9 cellular contexts compared by ENCODE assay signal in genomic region chr5:37722236-37723146, GRCh38.
DNase-seq lines count a peak whose midpoint lies in the region; ATAC-seq and TF ChIP-seq lines count a peak whose summit lies in the region.
"Had no signal": no experiment of that assay in that cellular context is flagged by ENCODE, and none has a peak within 500 bp of the region (broad histone marks: within the 10 kb centered on the region; RNA-seq: fewer than 3 reads in every experiment).

No MANE protein-coding gene starts in this region.

- intact Hi-C loops in vagina (cut with DNase I), result no loop called here

- H3K36me3 Mint-ChIP-seq in T-helper 17 cell (ENCODE audit: low read depth), result peaks cover 10% of the 10 kb centered on the region

- peaks cover 27 to 97% (median 82%) of the 10 kb centered on the region in 10 experiments for H3K4me1 ChIP-seq in BLaER1 treated with 17β-estradiol and CSF1 and Interleukin-3, amounts not matched to agents 10 nM and 100 nM
- H3K4me1 ChIP-seq in vagina, result peaks cover 6% of the 10 kb centered on the region

- peaks cover 21% of the 10 kb centered on the region for H3K4me1 Mint-ChIP-seq in T-helper 17 cell

- no peaks in the 10 kb centered on the region; a peak in 1 of 22 replicates for H3K9me3 ChIP-seq in BLaER1 treated with 17β-estradiol and CSF1 and Interleukin-3, amounts not matched to agents 10 nM and 100 nM (replicated peaks in 1 of 11)
- H3K9me3 ChIP-seq in T-helper 17 cell (ENCODE audit: control insufficient read depth, low read length, poor library complexity, severe bottlenecking) (no peaks in the 10 kb centered on the region), vagina (no peaks in the 10 kb centered on the region)

- no peak overlapping the region for H3K27ac Mint-ChIP-seq in T-helper 17 cell

- TF ChIP-seq POLR2A in vagina (IDR thresholded peaks at IDR 0.05), result no peak

- H3K9ac ChIP-seq in BLaER1 treated with 17β-estradiol and CSF1 and Interleukin-3, amounts not matched to agents 10 nM and 100 nM, result peak overlapping the region in 10 of 11 experiments; percentile 35 to 80 (median 78); a peak in 19 of 22 replicates
- H3K9ac ChIP-seq: KMS-11 had no signal

- no peaks in the 10 kb centered on the region for H3K27me3 Mint-ChIP-seq in T-helper 17 cell

- H3K4me3 Mint-ChIP-seq in T-helper 17 cell, result no peak overlapping the region

- no peak for TF ChIP-seq CTCF in vagina (IDR thresholded peaks at IDR 0.05)

- DNase-seq in T-helper 17 cell (no peak), kidney glomerular epithelial cell (lab: John Stamatoyannopoulos, UW) (peak; percentile 87), HuH-7 (ENCODE audit: low spot score) (no peak), vagina (ENCODE audit: extremely low spot score in 2 of 2) (no peak), NCI-H1694 (lab: John Stamatoyannopoulos, UW) (no peak)

- H4K20me1 ChIP-seq in BLaER1 treated with 17β-estradiol and CSF1 and Interleukin-3, amounts not matched to agents 10 nM and 100 nM, result no peaks in the 10 kb centered on the region

- ATAC-seq in GM19351 (IDR thresholded peaks at IDR 0.05; ENCODE audit: unreplicated experiment) (peak; percentile 75), HG03280 (IDR thresholded peaks at IDR 0.05; ENCODE audit: unreplicated experiment) (peak; percentile 70), T-helper 17 cell (peak; percentile 71)

- peak overlapping the region in 10 of 11 experiments; percentile 67 to 98 (median 91); a peak in 21 of 22 replicates for H3K27ac ChIP-seq in BLaER1 treated with 17β-estradiol and CSF1 and Interleukin-3, amounts not matched to agents 10 nM and 100 nM
- H3K27ac ChIP-seq in vagina, result no peak overlapping the region
- H3K27ac ChIP-seq: KMS-11 had no signal

- peak overlapping the region; percentile 54 to 89 (median 81) for H3K4me2 ChIP-seq in BLaER1 treated with 17β-estradiol and CSF1 and Interleukin-3, amounts not matched to agents 10 nM and 100 nM
- H3K4me2 ChIP-seq: KMS-11 had no signal

- peaks cover 12 to 44% (median 22%) of the 10 kb centered on the region in 11 experiments for H3K36me3 ChIP-seq in BLaER1 treated with 17β-estradiol and CSF1 and Interleukin-3, amounts not matched to agents 10 nM and 100 nM
- peaks cover 0 to 14% of the 10 kb centered on the region in 2 donors for H3K36me3 ChIP-seq in vagina

- peaks cover 0 to 12% (median 0%) of the 10 kb centered on the region in 11 experiments; a peak in 2 of 22 replicates for H3K27me3 ChIP-seq in BLaER1 treated with 17β-estradiol and CSF1 and Interleukin-3, amounts not matched to agents 10 nM and 100 nM
- H3K27me3 ChIP-seq in vagina, result no peaks in the 10 kb centered on the region

- peak overlapping the region in 6 of 10 experiments; percentile 7 to 39 (median 30); a peak in 8 of 20 replicates for H3K4me3 ChIP-seq in BLaER1 treated with 17β-estradiol and CSF1 and Interleukin-3, amounts not matched to agents 10 nM and 100 nM
- no peak overlapping the region for H3K4me3 ChIP-seq in vagina

Comparison
In these comparisons a context has a peak if more than half of its experiments do, and no peak if none do; other contexts are left out.
1. H3K4me3 ChIP-seq: peak in BLaER1 treated with 17β-estradiol and CSF1 and Interleukin-3, amounts not matched to agents 10 nM and 100 nM (6 of 10); none in vagina (0 of 2).
2. Peak in every context shown above with its lines, with median percentiles within 50 percentile points of each other: ATAC-seq.